ENCODE assay signal across 1 cellular context in the genomic region with DNA sequence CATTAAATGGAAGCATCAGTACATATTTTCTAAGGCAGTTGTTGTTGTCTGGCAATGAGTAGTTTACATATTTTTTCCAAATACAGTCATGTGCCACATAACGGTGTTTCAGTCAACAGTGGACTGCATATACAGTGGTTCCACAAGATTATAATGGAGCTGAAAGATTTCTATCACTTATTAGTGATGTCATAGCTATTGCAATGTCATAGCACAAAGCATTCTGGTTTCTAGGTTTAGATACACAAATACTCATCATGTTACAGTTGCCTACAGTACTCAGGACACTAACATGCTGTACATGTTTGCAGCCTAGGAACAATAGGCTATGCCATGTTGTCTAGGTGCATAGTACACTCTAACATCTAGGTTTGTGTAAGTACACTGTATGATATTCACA.
A peak's percentile ranks its signal among the peaks of the same experiment; 100 is the strongest.
TF ChIP-seq lines count a peak whose summit lies in the region.

No MANE protein-coding gene starts in this region.

TF ChIP-seq in HepG2, 621 proteins besides CTCF, POLR2A, EP300 and RAD21:
- TF ChIP-seq ATF7 (IDR thresholded peaks at IDR 0.05), result peak; percentile 70; the same call in 1 of the 2 replicates
- TF ChIP-seq ATF7 (CRISPR knock-in tag; IDR thresholded peaks at IDR 0.05), result no peak
- no peak for TF ChIP-seq ZNF678 (CRISPR knock-in tag; IDR thresholded peaks at IDR 0.05)
- no peak for TF ChIP-seq ZBTB20 (CRISPR knock-in tag; IDR thresholded peaks at IDR 0.05; ENCODE audit: borderline replicate concordance, low read depth)
- TF ChIP-seq ZSCAN25 (CRISPR knock-in tag; IDR thresholded peaks at IDR 0.05), result no peak
- TF ChIP-seq SOX13 (IDR thresholded peaks at IDR 0.05), result no peak
- no peak for TF ChIP-seq SOX13 (CRISPR knock-in tag; conservative IDR thresholded peaks at IDR 0.05 in 1 of 2, IDR thresholded peaks at IDR 0.05 in 1 of 2)
- peak; percentile 72 for TF ChIP-seq CREB1 (IDR thresholded peaks at IDR 0.05)
- no peak for TF ChIP-seq CREB1 (CRISPR knock-in tag; IDR thresholded peaks at IDR 0.05)
- TF ChIP-seq, protein P1, sequence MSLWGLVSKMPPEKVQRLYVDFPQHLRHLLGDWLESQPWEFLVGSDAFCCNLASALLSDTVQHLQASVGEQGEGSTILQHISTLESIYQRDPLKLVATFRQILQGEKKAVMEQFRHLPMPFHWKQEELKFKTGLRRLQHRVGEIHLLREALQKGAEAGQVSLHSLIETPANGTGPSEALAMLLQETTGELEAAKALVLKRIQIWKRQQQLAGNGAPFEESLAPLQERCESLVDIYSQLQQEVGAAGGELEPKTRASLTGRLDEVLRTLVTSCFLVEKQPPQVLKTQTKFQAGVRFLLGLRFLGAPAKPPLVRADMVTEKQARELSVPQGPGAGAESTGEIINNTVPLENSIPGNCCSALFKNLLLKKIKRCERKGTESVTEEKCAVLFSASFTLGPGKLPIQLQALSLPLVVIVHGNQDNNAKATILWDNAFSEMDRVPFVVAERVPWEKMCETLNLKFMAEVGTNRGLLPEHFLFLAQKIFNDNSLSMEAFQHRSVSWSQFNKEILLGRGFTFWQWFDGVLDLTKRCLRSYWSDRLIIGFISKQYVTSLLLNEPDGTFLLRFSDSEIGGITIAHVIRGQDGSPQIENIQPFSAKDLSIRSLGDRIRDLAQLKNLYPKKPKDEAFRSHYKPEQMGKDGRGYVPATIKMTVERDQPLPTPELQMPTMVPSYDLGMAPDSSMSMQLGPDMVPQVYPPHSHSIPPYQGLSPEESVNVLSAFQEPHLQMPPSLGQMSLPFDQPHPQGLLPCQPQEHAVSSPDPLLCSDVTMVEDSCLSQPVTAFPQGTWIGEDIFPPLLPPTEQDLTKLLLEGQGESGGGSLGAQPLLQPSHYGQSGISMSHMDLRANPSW (CRISPR knock-in tag; IDR thresholded peaks at IDR 0.05; ENCODE audit: borderline replicate concordance), result no peak
- TF ChIP-seq, protein P2, sequence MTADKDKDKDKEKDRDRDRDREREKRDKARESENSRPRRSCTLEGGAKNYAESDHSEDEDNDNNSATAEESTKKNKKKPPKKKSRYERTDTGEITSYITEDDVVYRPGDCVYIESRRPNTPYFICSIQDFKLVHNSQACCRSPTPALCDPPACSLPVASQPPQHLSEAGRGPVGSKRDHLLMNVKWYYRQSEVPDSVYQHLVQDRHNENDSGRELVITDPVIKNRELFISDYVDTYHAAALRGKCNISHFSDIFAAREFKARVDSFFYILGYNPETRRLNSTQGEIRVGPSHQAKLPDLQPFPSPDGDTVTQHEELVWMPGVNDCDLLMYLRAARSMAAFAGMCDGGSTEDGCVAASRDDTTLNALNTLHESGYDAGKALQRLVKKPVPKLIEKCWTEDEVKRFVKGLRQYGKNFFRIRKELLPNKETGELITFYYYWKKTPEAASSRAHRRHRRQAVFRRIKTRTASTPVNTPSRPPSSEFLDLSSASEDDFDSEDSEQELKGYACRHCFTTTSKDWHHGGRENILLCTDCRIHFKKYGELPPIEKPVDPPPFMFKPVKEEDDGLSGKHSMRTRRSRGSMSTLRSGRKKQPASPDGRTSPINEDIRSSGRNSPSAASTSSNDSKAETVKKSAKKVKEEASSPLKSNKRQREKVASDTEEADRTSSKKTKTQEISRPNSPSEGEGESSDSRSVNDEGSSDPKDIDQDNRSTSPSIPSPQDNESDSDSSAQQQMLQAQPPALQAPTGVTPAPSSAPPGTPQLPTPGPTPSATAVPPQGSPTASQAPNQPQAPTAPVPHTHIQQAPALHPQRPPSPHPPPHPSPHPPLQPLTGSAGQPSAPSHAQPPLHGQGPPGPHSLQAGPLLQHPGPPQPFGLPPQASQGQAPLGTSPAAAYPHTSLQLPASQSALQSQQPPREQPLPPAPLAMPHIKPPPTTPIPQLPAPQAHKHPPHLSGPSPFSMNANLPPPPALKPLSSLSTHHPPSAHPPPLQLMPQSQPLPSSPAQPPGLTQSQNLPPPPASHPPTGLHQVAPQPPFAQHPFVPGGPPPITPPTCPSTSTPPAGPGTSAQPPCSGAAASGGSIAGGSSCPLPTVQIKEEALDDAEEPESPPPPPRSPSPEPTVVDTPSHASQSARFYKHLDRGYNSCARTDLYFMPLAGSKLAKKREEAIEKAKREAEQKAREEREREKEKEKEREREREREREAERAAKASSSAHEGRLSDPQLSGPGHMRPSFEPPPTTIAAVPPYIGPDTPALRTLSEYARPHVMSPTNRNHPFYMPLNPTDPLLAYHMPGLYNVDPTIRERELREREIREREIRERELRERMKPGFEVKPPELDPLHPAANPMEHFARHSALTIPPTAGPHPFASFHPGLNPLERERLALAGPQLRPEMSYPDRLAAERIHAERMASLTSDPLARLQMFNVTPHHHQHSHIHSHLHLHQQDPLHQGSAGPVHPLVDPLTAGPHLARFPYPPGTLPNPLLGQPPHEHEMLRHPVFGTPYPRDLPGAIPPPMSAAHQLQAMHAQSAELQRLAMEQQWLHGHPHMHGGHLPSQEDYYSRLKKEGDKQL (CRISPR knock-in tag; IDR thresholded peaks at IDR 0.05; ENCODE audit: low read depth), result no peak
- no peak for TF ChIP-seq ZNF713 (CRISPR knock-in tag; IDR thresholded peaks at IDR 0.05)
